ENCODE assay signal across 1 cellular context in genomic region chr7:75738604-75738974, GRCh38.
A peak's percentile ranks its signal among the peaks of the same experiment; 100 is the strongest.
TF ChIP-seq lines count a peak whose summit lies in the region.

HIP1 (minus strand) TSS chr7:75738941; CDS start chr7:75738920, 21 bp downstream.

TF ChIP-seq in WTC11, 78 proteins besides CTCF, POLR2A, EP300 and RAD21 (continued from another document):
- no peak for TF ChIP-seq ZNF425 (CRISPR knock-in tag; conservative IDR thresholded peaks at IDR 0.05)
- TF ChIP-seq EMX1 (CRISPR knock-in tag; IDR thresholded peaks at IDR 0.05), result no peak
- TF ChIP-seq E2F1 (CRISPR knock-in tag; IDR thresholded peaks at IDR 0.05), result no peak
- no peak for TF ChIP-seq HMGXB4 (CRISPR knock-in tag; IDR thresholded peaks at IDR 0.05)
- no peak for TF ChIP-seq ZNF232 (CRISPR knock-in tag; IDR thresholded peaks at IDR 0.05)
- 0 out of 2 replicates have a peak, but pooled peaks have one; percentile 10 for TF ChIP-seq GABPB1 (CRISPR knock-in tag; IDR thresholded peaks at IDR 0.05)
- no peak for TF ChIP-seq ZNF219 (CRISPR knock-in tag; IDR thresholded peaks at IDR 0.05; ENCODE audit: borderline replicate concordance)
- TF ChIP-seq ZNF423 (CRISPR knock-in tag; IDR thresholded peaks at IDR 0.05), result 0 out of 2 replicates have a peak, but pooled peaks have one; percentile 12
- TF ChIP-seq PRDM15 (CRISPR knock-in tag; IDR thresholded peaks at IDR 0.05), result no peak
- no peak for TF ChIP-seq ZSCAN18 (CRISPR knock-in tag; IDR thresholded peaks at IDR 0.05)
- no peak for TF ChIP-seq TP53 (CRISPR knock-in tag; IDR thresholded peaks at IDR 0.05)
- TF ChIP-seq ZNF512 (CRISPR knock-in tag; IDR thresholded peaks at IDR 0.05; ENCODE audit: borderline replicate concordance), result no peak
- TF ChIP-seq ZBTB21 (CRISPR knock-in tag; IDR thresholded peaks at IDR 0.05; ENCODE audit: borderline replicate concordance), result no peak
- no peak for TF ChIP-seq ELF4 (CRISPR knock-in tag; IDR thresholded peaks at IDR 0.05; ENCODE audit: low read depth)
- TF ChIP-seq E2F4 (CRISPR knock-in tag; IDR thresholded peaks at IDR 0.05; ENCODE audit: borderline replicate concordance, low read depth), result 0 out of 2 replicates have a peak, but pooled peaks have one; percentile 32
- no peak for TF ChIP-seq FOXP4 (CRISPR knock-in tag; IDR thresholded peaks at IDR 0.05)
- no peak for TF ChIP-seq PREB (CRISPR knock-in tag; IDR thresholded peaks at IDR 0.05; ENCODE audit: borderline replicate concordance)
- no peak for TF ChIP-seq ZNF317 (CRISPR knock-in tag; IDR thresholded peaks at IDR 0.05; ENCODE audit: borderline replicate concordance, low read depth)
- no peak for TF ChIP-seq GTF2I (CRISPR knock-in tag; conservative IDR thresholded peaks at IDR 0.05)
- TF ChIP-seq ERG (CRISPR knock-in tag; IDR thresholded peaks at IDR 0.05), result no peak
- TF ChIP-seq NR1H2 (CRISPR knock-in tag; IDR thresholded peaks at IDR 0.05), result no peak
